8 cellular contexts compared by ENCODE assay signal in genomic region chr9:101397746-101398334, GRCh38. TPM values are rescaled to one million over a fixed set of nuclear protein-coding genes. Genes with fewer than 3 reads are reported as not detected.
A peak's percentile ranks its signal among the peaks of the same experiment; 100 is the strongest.
DNase-seq lines count a peak whose midpoint lies in the region; ATAC-seq and TF ChIP-seq lines count a peak whose summit lies in the region.

No MANE protein-coding gene starts in this region.

- peaks cover 9% of the 10 kb centered on the region for H3K36me3 ChIP-seq in CD4-positive, alpha-beta memory T cell (ENCODE audit: insufficient read depth, low read length)
- H3K36me3 ChIP-seq in SK-N-SH (replicated peaks in 1 of 2; ENCODE audit: control insufficient read depth in 1 of 2, insufficient read depth in 2 of 2, low read length in 1 of 2) (peaks cover 33 to 58% of the 10 kb centered on the region in 2 experiments), fibroblast of lung (ENCODE audit: control insufficient read depth, insufficient read depth, low read length) (peaks cover 1% of the 10 kb centered on the region)

- H3K9me3 ChIP-seq in CD4-positive, alpha-beta memory T cell (ENCODE audit: control insufficient read depth in 1 of 2, low read length in 2 of 2), result no peaks in the 10 kb centered on the region
- H3K9me3 ChIP-seq in SK-N-SH (0 out of 2 replicates have a peak, but pooled peaks cover 5% of the 10 kb centered on the region), fibroblast of lung (ENCODE audit: control insufficient read depth, insufficient read depth, low read depth, low read length) (no peaks in the 10 kb centered on the region)

- peak overlapping the region; percentile 75 to 86 for H3K4me3 ChIP-seq in CD4-positive, alpha-beta memory T cell (ENCODE audit: low read length in 2 of 2)
- peak overlapping the region; percentile 79 to 88 for H3K4me3 ChIP-seq in SK-N-SH (ENCODE audit: low read depth in 2 of 2, low read length in 1 of 2)
- H3K4me3 ChIP-seq in fibroblast of lung (replicated peaks in 1 of 4; ENCODE audit: control extremely low read depth in 1 of 4, insufficient read depth in 1 of 4, low read depth in 3 of 4, low read length in 4 of 4), result peak overlapping the region; percentile 77 to 95 (median 86)

- H3K79me2 ChIP-seq in SK-N-SH (ENCODE audit: insufficient read depth) (peaks cover 92% of the 10 kb centered on the region), fibroblast of lung (ENCODE audit: control insufficient read depth, insufficient read depth, low read length) (peaks cover 64% of the 10 kb centered on the region)

- H2AFZ ChIP-seq in SK-N-SH (ENCODE audit: low read depth) (peak overlapping the region; percentile 83), fibroblast of lung (ENCODE audit: low read length) (peak overlapping the region; percentile 99)

- H3K27ac ChIP-seq in CD4-positive, alpha-beta memory T cell (ENCODE audit: low read depth, low read length), result peak overlapping the region; percentile 93
- peak overlapping the region; percentile 74 to 78 for H3K27ac ChIP-seq in SK-N-SH (ENCODE audit: low read depth in 2 of 2, low read length in 1 of 2)
- H3K27ac ChIP-seq in fibroblast of lung (ENCODE audit: insufficient read depth, low read length), result peak overlapping the region; percentile 97

- TF ChIP-seq RAD21 in SK-N-SH (IDR thresholded peaks at IDR 0.05; ENCODE audit: low read length), result no peak

- H4K20me1 ChIP-seq in SK-N-SH (ENCODE audit: insufficient read depth), result no peaks in the 10 kb centered on the region
- no peaks in the 10 kb centered on the region for H4K20me1 ChIP-seq in fibroblast of lung (ENCODE audit: control insufficient read depth, extremely low read depth, insufficient read depth, low read length)

- peak overlapping the region; percentile 98 to 100 (median 99) for H3K4me3 Mint-ChIP-seq in CD4-positive, alpha-beta memory T cell

- peaks cover 0 to 6% (median 2%) of the 10 kb centered on the region in 8 donors for H3K9me3 Mint-ChIP-seq in CD4-positive, alpha-beta memory T cell

- H3K27ac Mint-ChIP-seq in CD4-positive, alpha-beta memory T cell, result peak overlapping the region; percentile 98 to 100 (median 99)

- intact Hi-C loops in CD4-positive, alpha-beta memory T cell (cut with micrococcal nuclease), result loop anchor here (1.0 to 10.0 kb wide), 7 partner anchors 135 to 1577 kb away; partner anchors contain the start of genes ERP44, INVS, MSANTD3 and NR4A3

- TF ChIP-seq CTCF in SK-N-SH (IDR thresholded peaks at IDR 0.05), result no peak
- TF ChIP-seq CTCF in fibroblast of lung (conservative IDR thresholded peaks at IDR 0.05 in 1 of 2, IDR thresholded peaks at IDR 0.05 in 1 of 2; ENCODE audit: low read depth in 1 of 2, low read length in 2 of 2), result no peak
- TF ChIP-seq CTCF in GM20000 (IDR thresholded peaks at IDR 0.05; ENCODE audit: extremely low read depth, missing control alignments), result no peak

- POLR2A ChIA-PET in CD4-positive, alpha-beta memory T cell (lab: Charles Lee; ENCODE audit: partially characterized antibody), result interaction anchor here (0.9 to 2.4 kb wide), 4 partner anchors 9 to 172 kb away, joined by 5 to 24 read pairs (median 7); partner anchors contain the start of gene RNF20
- POLR2A ChIA-PET in SK-N-SH (lab: Yijun Ruan, JAX), result interaction anchor here (0.9 to 1.0 kb wide), 2 partner anchors 16 to 167 kb away, joined by 3 to 4 read pairs; no protein-coding TSS in a partner anchor

- no peaks in the 10 kb centered on the region for H3K27me3 ChIP-seq in CD4-positive, alpha-beta memory T cell (ENCODE audit: insufficient read depth, low read length)
- H3K27me3 ChIP-seq in SK-N-SH (ENCODE audit: insufficient read depth) (no peaks in the 10 kb centered on the region), fibroblast of lung (ENCODE audit: control insufficient read depth, insufficient read depth, low read length) (no peaks in the 10 kb centered on the region)

- no peaks in the 10 kb centered on the region for H3K27me3 Mint-ChIP-seq in CD4-positive, alpha-beta memory T cell

- no peak for DNase-seq in CD4-positive, alpha-beta memory T cell
- DNase-seq in SK-N-SH (peak; percentile 5), fibroblast of lung (ENCODE audit: low read depth in 2 of 2) (peak in 1 of 2 donors; percentile 16), renal cortical epithelial cell (ENCODE audit: low read depth) (peak; percentile 29), iPS-NIHi11 (ENCODE audit: low spot score) (no peak), GM20000 (ENCODE audit: low spot score) (no peak)

- H3K36me3 Mint-ChIP-seq in CD4-positive, alpha-beta memory T cell, result peaks cover 47 to 70% of the 10 kb centered on the region in 2 donors

- ATAC-seq in GM21723 (IDR thresholded peaks at IDR 0.05; ENCODE audit: unreplicated experiment) (peak; percentile 6), HG03196 (IDR thresholded peaks at IDR 0.05; ENCODE audit: unreplicated experiment) (no peak)

- peaks cover 60 to 86% (median 77%) of the 10 kb centered on the region in 4 donors for H3K4me1 Mint-ChIP-seq in CD4-positive, alpha-beta memory T cell

- CTCF ChIA-PET in CD4-positive, alpha-beta memory T cell (lab: Charles Lee; ENCODE audit: partially characterized antibody), result interaction anchor here (0.8 to 2.3 kb wide), 3 partner anchors 9 to 796 kb away, joined by 3 to 13 read pairs (median 7); partner anchors contain the start of gene RNF20
- CTCF ChIA-PET in SK-N-SH (lab: Yijun Ruan, JAX), result interaction anchor here (1.1 to 2.3 kb wide), 4 partner anchors 10 to 100 kb away, joined by 3 to 15 read pairs (median 8); no protein-coding TSS in a partner anchor

- no peaks in the 10 kb centered on the region for H3K9me2 ChIP-seq in SK-N-SH

- no peak for TF ChIP-seq EP300 in SK-N-SH (IDR thresholded peaks at IDR 0.05; ENCODE audit: borderline replicate concordance in 1 of 2, low read depth in 1 of 2, low read length in 1 of 2)

- H3K4me1 ChIP-seq in CD4-positive, alpha-beta memory T cell (ENCODE audit: insufficient read depth, low read length), result peaks cover 64% of the 10 kb centered on the region
- H3K4me1 ChIP-seq in SK-N-SH (ENCODE audit: control insufficient read depth in 1 of 2, insufficient read depth in 2 of 2, low read depth in 1 of 2, low read length in 1 of 2) (peaks cover 7% of the 10 kb centered on the region in 2 experiments; a peak in 2 of 4 replicates), fibroblast of lung (ENCODE audit: control insufficient read depth, extremely low read depth, insufficient read depth, low read length) (peaks cover 4% of the 10 kb centered on the region)

- H3K9ac ChIP-seq in SK-N-SH (peak overlapping the region; percentile 78), fibroblast of lung (ENCODE audit: insufficient read depth, low read length) (peak overlapping the region; percentile 86)

- H3K4me2 ChIP-seq in SK-N-SH (peak overlapping the region; percentile 78), fibroblast of lung (ENCODE audit: extremely low read depth, insufficient read depth, low read length) (peak overlapping the region; percentile 88)

- no peaks in the 10 kb centered on the region for H3F3A ChIP-seq in SK-N-SH (replicated peaks; ENCODE audit: insufficient read depth)

- WGBS in SK-N-SH (ENCODE audit: low lambda C conversion rate), result 2% methylated on average over 11 of the region's 11 CpGs

TF ChIP-seq in SK-N-SH, 30 proteins besides CTCF, POLR2A, EP300 and RAD21 (continues in another document):
- no peak for TF ChIP-seq GATA2 (CRISPR knock-in tag; IDR thresholded peaks at IDR 0.05)
- TF ChIP-seq JUND (IDR thresholded peaks at IDR 0.05), result no peak
- no peak for TF ChIP-seq NRF1 (IDR thresholded peaks at IDR 0.05; ENCODE audit: low read depth, low read length)
- TF ChIP-seq RCOR1 (IDR thresholded peaks at IDR 0.05; ENCODE audit: low read length), result no peak
- TF ChIP-seq SIN3A (IDR thresholded peaks at IDR 0.05; ENCODE audit: borderline replicate concordance, low read depth, low read length), result no peak
- no peak for TF ChIP-seq GABPA (IDR thresholded peaks at IDR 0.05; ENCODE audit: low read depth)
- TF ChIP-seq FOXJ3 (CRISPR knock-in tag; IDR thresholded peaks at IDR 0.05), result no peak

RNA-seq across cellular contexts. Expression of gene MRPL50, which starts 0.6 kb away (rescaled TPM):
- total RNA-seq in CD4-positive, alpha-beta memory T cell, result 10 to 100 TPM; 20.9 to 23.0 TPM
- polyA plus RNA-seq in CD4-positive, alpha-beta memory T cell, result 10 to 100 TPM; 18.6 to 21.0 TPM
- polyA plus RNA-seq in SK-N-SH (2012; rRNA removed), result 6.3 and 8.6 TPM in 2 replicates
- 10.9 and 15.2 TPM in 2 replicates for polyA plus RNA-seq in SK-N-SH (2012; cell fraction: cytosol; rRNA removed)
- polyA plus RNA-seq in SK-N-SH (2012; cell fraction: nucleus; rRNA removed), result 1.8 and 3.9 TPM in 2 replicates
- total RNA-seq in fibroblast of lung, result 12.2 and 14.6 TPM in 2 replicates
- polyA plus RNA-seq in fibroblast of lung, result 11.8 and 13.2 TPM in 2 replicates
- 10.9 and 11.5 TPM in 2 replicates for polyA plus RNA-seq in fibroblast of lung (2012)
- polyA minus RNA-seq in fibroblast of lung (ENCODE audit: low replicate concordance), result not detected in 2 replicates
- total RNA-seq in renal cortical epithelial cell, result 18.4 and 21.1 TPM in 2 replicates

RNA-seq across cellular contexts. Expression of gene ZNF189, which starts 0.8 kb away (rescaled TPM):
- total RNA-seq in CD4-positive, alpha-beta memory T cell, result 10 to 100 TPM; 22.1 to 23.2 TPM
- 1 to 10 TPM in 1 of 2 donors, under 1 TPM in 1; 0.95 to 2.6 TPM for polyA plus RNA-seq in CD4-positive, alpha-beta memory T cell
- polyA plus RNA-seq in SK-N-SH (2012; rRNA removed) (2.9 and 3.4 TPM in 2 replicates), fibroblast of lung (6.6 and 8.7 TPM in 2 replicates)
- 3.5 and 4.1 TPM in 2 replicates for polyA plus RNA-seq in SK-N-SH (2012; cell fraction: cytosol; rRNA removed)
- 4.0 and 10.6 TPM in 2 replicates for polyA plus RNA-seq in SK-N-SH (2012; cell fraction: nucleus; rRNA removed)
- total RNA-seq in fibroblast of lung (19.3 and 21.8 TPM in 2 replicates), renal cortical epithelial cell (16.8 and 36.3 TPM in 2 replicates)
- 7.5 and 8.6 TPM in 2 replicates for polyA plus RNA-seq in fibroblast of lung (2012)
- polyA minus RNA-seq in fibroblast of lung (ENCODE audit: low replicate concordance), result 0.12 and 1.3 TPM in 2 replicates

RNA-seq across cellular contexts. Expression of gene BAAT, which starts 13.0 kb away (rescaled TPM):
- under 1 TPM in 1 of 2 experiments, not detected in 1; 0.15 TPM for total RNA-seq in CD4-positive, alpha-beta memory T cell
- under 1 TPM in 1 of 2 donors, not detected in 1; 0.08 TPM for polyA plus RNA-seq in CD4-positive, alpha-beta memory T cell
- polyA plus RNA-seq in SK-N-SH (2012; rRNA removed) (0.02 and 0.05 TPM in 2 replicates), fibroblast of lung (0.02 and 0.03 TPM in 2 replicates)
- polyA plus RNA-seq in SK-N-SH (2012; cell fraction: cytosol; rRNA removed), result 0.01 and 0.05 TPM in 2 replicates
- polyA plus RNA-seq in SK-N-SH (2012; cell fraction: nucleus; rRNA removed), result 0.11 TPM in 2 replicates
- total RNA-seq in fibroblast of lung (not detected in 2 replicates), renal cortical epithelial cell (0.94 and 1.6 TPM in 2 replicates)
- 0.03 TPM in 1 of 2 replicates, not detected in the other for polyA plus RNA-seq in fibroblast of lung (2012)
- not detected in 2 replicates for polyA minus RNA-seq in fibroblast of lung (ENCODE audit: low replicate concordance)

RNA-seq across cellular contexts. Expression of gene ALDOB, which starts 37.7 kb away (rescaled TPM):
- not detected for total RNA-seq in CD4-positive, alpha-beta memory T cell
- polyA plus RNA-seq in CD4-positive, alpha-beta memory T cell, result not detected
- not detected in 2 replicates for polyA plus RNA-seq in SK-N-SH (2012; rRNA removed)
- polyA plus RNA-seq in SK-N-SH (2012; cell fraction: cytosol; rRNA removed), result not detected in 2 replicates
- not detected in 2 replicates for polyA plus RNA-seq in SK-N-SH (2012; cell fraction: nucleus; rRNA removed)
- not detected in 2 replicates for total RNA-seq in fibroblast of lung
- not detected in 2 replicates for polyA plus RNA-seq in fibroblast of lung
- not detected in 2 replicates for polyA plus RNA-seq in fibroblast of lung (2012)
- polyA minus RNA-seq in fibroblast of lung (ENCODE audit: low replicate concordance), result not detected in 2 replicates
- not detected in 2 replicates for total RNA-seq in renal cortical epithelial cell

Comparison
In these comparisons a context has a peak if more than half of its experiments do, and no peak if none do; other contexts are left out.
1. DNase-seq: peak in SK-N-SH (single experiment) and renal cortical epithelial cell (single experiment); none in CD4-positive, alpha-beta memory T cell (0 of 5), iPS-NIHi11 (single experiment) and GM20000 (single experiment).
2. Peak in every context shown above with its lines, with median percentiles within 50 percentile points of each other: H3K27ac ChIP-seq and H3K4me3 ChIP-seq.